In the genomic region with DNA sequence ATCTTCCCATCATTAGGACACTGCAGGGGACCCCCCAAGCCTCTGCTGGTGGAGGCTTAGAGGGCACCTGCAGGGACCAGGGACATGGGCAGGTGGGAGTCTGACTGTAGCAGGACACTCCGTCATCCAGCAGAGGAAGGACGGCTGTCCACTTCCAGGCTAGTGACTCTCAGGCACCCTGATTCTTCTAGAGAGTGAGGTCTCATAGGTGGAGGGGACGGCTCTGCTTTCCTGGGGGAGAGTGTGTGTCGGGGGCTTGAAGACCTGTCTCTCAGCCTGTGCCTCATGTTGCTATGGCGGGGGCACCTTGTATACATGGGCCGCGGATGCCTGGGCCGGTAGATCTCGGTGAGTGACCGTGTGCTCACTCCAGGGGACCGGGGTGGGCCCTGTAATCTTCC, we compare ENCODE assay signal across 16 cellular contexts.
"Had no signal": no experiment of that assay in that cellular context is flagged by ENCODE, and none has a peak within 500 bp of the region (broad histone marks: within the 10 kb centered on the region; RNA-seq: fewer than 3 reads in every experiment).

No MANE protein-coding gene starts in this region.

- H3K9me3 ChIP-seq: lower lobe of right lung, right atrium auricular region, transverse colon had no signal

- H3K27me3 ChIP-seq: heart left ventricle, right atrium auricular region, transverse colon had no signal

- H3K27ac ChIP-seq: heart left ventricle, lower lobe of right lung, right atrium auricular region, thoracic aorta, transverse colon had no signal

- H3K4me3 ChIP-seq: heart left ventricle, lower lobe of right lung, right atrium auricular region, thoracic aorta, transverse colon had no signal

- H3K4me1 ChIP-seq: heart left ventricle, lower lobe of right lung, right atrium auricular region, transverse colon had no signal

- H3K36me3 ChIP-seq: heart left ventricle, lower lobe of right lung, right atrium auricular region, transverse colon had no signal

- ATAC-seq: esophagus mucosa; heart left ventricle; lower lobe of right lung; stimulated activated naive B cell treated with anti-CD40 and anti-IgM and Interleukin-4, amounts not matched to agents 10 μg/mL and 1 μg/mL and 100 μg/mL, for 72 hours; stimulated activated naive CD8-positive, alpha-beta T cell treated with anti-CD3 and anti-CD28 coated beads, Interleukin-15, amount 100 ng/mL, for 72 hours had no signal

- FAIRE-seq: endometrium, frontal cortex had no signal

- DNase-seq: effector memory CD4-positive, alpha-beta T cell; hippocampal formation; kidney glomerular epithelial cell; lower lobe of right lung; stimulated activated CD4-positive, alpha-beta T cell treated with anti-CD3 and anti-CD28 coated beads, Interleukin-15, amount 100 ng/mL, for 24 hours; stimulated activated CD4-positive, alpha-beta T cell treated with anti-CD3 and anti-CD28 coated beads, Interleukin-1b, Interleukin-23, amount 100 ng/mL, for 48 hours; stimulated activated CD4-positive, alpha-beta T cell treated with anti-CD3 and anti-CD28 coated beads, Interleukin-4, amount 100 ng/mL, for 24 hours; stimulated activated naive B cell treated with anti-CD40 and anti-IgM and Interleukin-4, amounts not matched to agents 10 μg/mL and 1 μg/mL and 100 μg/mL, for 72 hours; stimulated activated naive CD8-positive, alpha-beta T cell treated with anti-CD3 and anti-CD28 coated beads, Interleukin-15, amount 100 ng/mL, for 72 hours; transverse colon had no signal
